1 cellular context compared by ENCODE assay signal in the genomic region with DNA sequence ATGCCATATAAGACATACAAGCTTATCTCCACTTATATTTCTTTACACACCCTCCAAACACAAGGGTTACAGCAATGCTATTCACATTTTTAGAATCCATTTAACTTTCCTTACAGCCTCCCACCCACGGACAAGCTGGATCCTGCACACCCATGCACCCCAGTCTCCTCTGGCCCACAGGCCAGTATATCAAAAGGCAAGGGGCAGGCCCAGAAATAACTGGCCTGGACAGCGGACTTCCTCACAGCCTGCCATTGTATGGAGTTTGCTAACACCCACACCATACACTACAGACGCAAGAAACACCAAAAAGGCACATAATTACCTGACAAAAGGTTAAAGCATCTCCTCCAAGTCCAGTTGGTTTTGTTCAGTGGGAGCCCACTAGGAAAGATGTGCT.
TF ChIP-seq lines count a peak whose summit lies in the region.

No MANE protein-coding gene starts in this region.

TF ChIP-seq in H1, 55 proteins besides CTCF, POLR2A, EP300 and RAD21:
- no peak for TF ChIP-seq TAF1 (IDR thresholded peaks at IDR 0.05; ENCODE audit: low read depth, low read length)
- TF ChIP-seq BACH1 (IDR thresholded peaks at IDR 0.05; ENCODE audit: low read length): no peak
- TF ChIP-seq POLR2AphosphoS5 (IDR thresholded peaks at IDR 0.05; ENCODE audit: low read depth, low read length): no peak
- TF ChIP-seq SUZ12 (IDR thresholded peaks at IDR 0.05; ENCODE audit: low read length): peak; percentile 20
- TF ChIP-seq EZH2 (IDR thresholded peaks at IDR 0.05; ENCODE audit: low read depth, low read length, severe bottlenecking): peak; percentile 30
